Comparison of ENCODE assay signal across 30 cellular contexts in the genomic region with DNA sequence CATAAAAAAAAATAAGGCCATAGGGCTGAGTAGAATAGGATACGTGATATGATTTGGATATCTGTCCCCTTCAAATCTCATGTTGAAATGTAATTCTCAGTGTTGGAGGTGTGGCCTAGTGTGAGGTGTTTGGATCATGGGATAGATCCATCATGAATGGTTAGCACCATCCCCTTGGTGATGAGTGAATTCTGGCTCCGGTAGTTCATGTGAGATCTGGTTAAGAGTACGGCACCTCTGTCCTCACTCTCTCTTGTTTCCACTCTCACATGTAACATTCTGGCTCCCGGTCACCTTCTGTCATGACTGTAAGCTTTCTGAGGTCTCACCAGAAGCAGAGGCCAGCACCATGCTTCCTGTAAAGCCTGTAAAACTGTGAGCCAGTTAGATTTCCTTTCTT.
"Had no signal": no experiment of that assay in that cellular context is flagged by ENCODE, and none has a peak within 500 bp of the region (broad histone marks: within the 10 kb centered on the region; RNA-seq: fewer than 3 reads in every experiment).

No MANE protein-coding gene starts in this region.

- H3K4me3 Mint-ChIP-seq: activated CD8-positive, alpha-beta memory T cell treated with anti-CD3 and anti-CD28 coated beads, Interleukin-2, amount 10 ng/mL, durations not matched to agents 7 days and 5 days; activated naive CD4-positive, alpha-beta T cell treated with anti-CD3 and anti-CD28 coated beads, Interleukin-2, amount 50 U/mL, for 24 hours; activated T-cell treated with anti-CD3 and anti-CD28 coated beads, Interleukin-2, amount 50 U/mL, for 24 hours; activated T-helper 1 cell treated with anti-CD3 and anti-CD28 coated beads, Interleukin-12 subunit alpha, Interleukin-12 subunit beta, Interleukin-2, Interleukin-4 antibody, amounts not matched to agents 30 ng/mL and 10 ng/mL and 1 ng/mL, durations not matched to agents 14 hours and 24 hours and 36 hours; central memory CD8-positive, alpha-beta T cell; T-helper 2 cell treated with Interferon-gamma antibody and Interleukin-4, amounts not matched to agents 5 μg/mL and 100 μg/mL, for 36 hours had no signal

- H3K9me3 Mint-ChIP-seq: activated naive CD4-positive, alpha-beta T cell treated with anti-CD3 and anti-CD28 coated beads, Interleukin-2, amount 50 U/mL, for 24 hours; activated T-cell treated with anti-CD3 and anti-CD28 coated beads, Interleukin-2, amount 50 U/mL, for 24 hours; activated T-helper 1 cell treated with anti-CD3 and anti-CD28 coated beads, Interleukin-12 subunit alpha, Interleukin-12 subunit beta, Interleukin-2, Interleukin-4 antibody, amounts not matched to agents 30 ng/mL and 10 ng/mL and 1 ng/mL, durations not matched to agents 14 hours and 24 hours and 36 hours; central memory CD8-positive, alpha-beta T cell; T-helper 2 cell treated with Interferon-gamma antibody and Interleukin-4, amounts not matched to agents 5 μg/mL and 100 μg/mL, for 36 hours had no signal

- ATAC-seq: activated CD8-positive, alpha-beta memory T cell treated with anti-CD3 and anti-CD28 coated beads, Interleukin-2, amount 10 ng/mL, durations not matched to agents 7 days and 5 days; body of pancreas; SK-N-SH treated with all-trans-retinoic acid at 6 μM for 48 hours had no signal

- H3K27ac ChIP-seq: ascending aorta, body of pancreas, SJSA1 had no signal

- DNase-seq: activated CD4-positive, alpha-beta T cell treated with anti-CD3 and anti-CD28 coated beads for 48 hours; activated CD4-positive, alpha-beta T cell treated with anti-CD3 and anti-CD28 coated beads, Interleukin-2, amount 50 U/mL, for 4 hours; activated CD4-positive, CD25-positive, alpha-beta regulatory T cell treated with anti-CD3 and anti-CD28 coated beads, Interleukin-2, amount 50 U/mL, for 72 hours; activated CD8-positive, alpha-beta memory T cell treated with anti-CD3 and anti-CD28 coated beads, Interleukin-2, amount 10 ng/mL, durations not matched to agents 7 days and 5 days; activated effector memory CD4-positive, alpha-beta T cell treated with Interleukin-2 at 50 U/mL for 16 hours; activated naive CD4-positive, alpha-beta T cell; activated T-cell treated with anti-CD3 and anti-CD28 coated beads, Interleukin-2, amount 50 U/mL, for 24 hours; body of pancreas; MG63; MV-4-11; NCI-H1092 treated with DMSO at 0.1 percent for 48 hours; NCI-H1417 treated with DMSO at 0.1 percent for 48 hours; NCI-H1694; NCI-H2029; NCI-H2107; NCI-H345; NCI-H510A; NCI-H526 treated with DMSO at 0.1 percent for 48 hours; NK-92 treated with Interleukin-12 subunit alpha and Interleukin-12 subunit beta, amount 100 ng/mL, for 24 hours; OCI-M1; RPMI8226; SHP77; SW 1271 had no signal

- H3K27me3 ChIP-seq: ascending aorta, body of pancreas, MG63, SJSA1 had no signal

- H3K27me3 Mint-ChIP-seq: activated CD8-positive, alpha-beta memory T cell treated with anti-CD3 and anti-CD28 coated beads, Interleukin-2, amount 10 ng/mL, durations not matched to agents 7 days and 5 days; activated naive CD4-positive, alpha-beta T cell treated with anti-CD3 and anti-CD28 coated beads, Interleukin-2, amount 50 U/mL, for 24 hours; activated T-cell treated with anti-CD3 and anti-CD28 coated beads, Interleukin-2, amount 50 U/mL, for 24 hours; central memory CD8-positive, alpha-beta T cell had no signal

- H3K9me3 ChIP-seq: ascending aorta, body of pancreas, MG63, SJSA1 had no signal

- H3K4me3 ChIP-seq: ascending aorta, body of pancreas, MG63, SJSA1 had no signal

- H3K27ac Mint-ChIP-seq: activated CD8-positive, alpha-beta memory T cell treated with anti-CD3 and anti-CD28 coated beads, Interleukin-2, amount 10 ng/mL, durations not matched to agents 7 days and 5 days; activated naive CD4-positive, alpha-beta T cell treated with anti-CD3 and anti-CD28 coated beads, Interleukin-2, amount 50 U/mL, for 24 hours; activated T-cell treated with anti-CD3 and anti-CD28 coated beads, Interleukin-2, amount 50 U/mL, for 24 hours; activated T-helper 1 cell treated with anti-CD3 and anti-CD28 coated beads, Interleukin-12 subunit alpha, Interleukin-12 subunit beta, Interleukin-2, Interleukin-4 antibody, amounts not matched to agents 30 ng/mL and 10 ng/mL and 1 ng/mL, durations not matched to agents 14 hours and 24 hours and 36 hours; T-helper 2 cell treated with Interferon-gamma antibody and Interleukin-4, amounts not matched to agents 5 μg/mL and 100 μg/mL, for 36 hours had no signal

- H3K4me1 ChIP-seq: ascending aorta, body of pancreas, SJSA1 had no signal

- H3K36me3 ChIP-seq: ascending aorta, MG63, SJSA1 had no signal
